Comparison of ENCODE assay signal across 1 cellular context in genomic region chr10:11020026-11020820, GRCh38.
TF ChIP-seq lines count a peak whose summit lies in the region.

No MANE protein-coding gene starts in this region.

TF ChIP-seq in WTC11, 78 proteins besides CTCF, POLR2A, EP300 and RAD21 (continued from another document):
- TF ChIP-seq, protein P1, sequence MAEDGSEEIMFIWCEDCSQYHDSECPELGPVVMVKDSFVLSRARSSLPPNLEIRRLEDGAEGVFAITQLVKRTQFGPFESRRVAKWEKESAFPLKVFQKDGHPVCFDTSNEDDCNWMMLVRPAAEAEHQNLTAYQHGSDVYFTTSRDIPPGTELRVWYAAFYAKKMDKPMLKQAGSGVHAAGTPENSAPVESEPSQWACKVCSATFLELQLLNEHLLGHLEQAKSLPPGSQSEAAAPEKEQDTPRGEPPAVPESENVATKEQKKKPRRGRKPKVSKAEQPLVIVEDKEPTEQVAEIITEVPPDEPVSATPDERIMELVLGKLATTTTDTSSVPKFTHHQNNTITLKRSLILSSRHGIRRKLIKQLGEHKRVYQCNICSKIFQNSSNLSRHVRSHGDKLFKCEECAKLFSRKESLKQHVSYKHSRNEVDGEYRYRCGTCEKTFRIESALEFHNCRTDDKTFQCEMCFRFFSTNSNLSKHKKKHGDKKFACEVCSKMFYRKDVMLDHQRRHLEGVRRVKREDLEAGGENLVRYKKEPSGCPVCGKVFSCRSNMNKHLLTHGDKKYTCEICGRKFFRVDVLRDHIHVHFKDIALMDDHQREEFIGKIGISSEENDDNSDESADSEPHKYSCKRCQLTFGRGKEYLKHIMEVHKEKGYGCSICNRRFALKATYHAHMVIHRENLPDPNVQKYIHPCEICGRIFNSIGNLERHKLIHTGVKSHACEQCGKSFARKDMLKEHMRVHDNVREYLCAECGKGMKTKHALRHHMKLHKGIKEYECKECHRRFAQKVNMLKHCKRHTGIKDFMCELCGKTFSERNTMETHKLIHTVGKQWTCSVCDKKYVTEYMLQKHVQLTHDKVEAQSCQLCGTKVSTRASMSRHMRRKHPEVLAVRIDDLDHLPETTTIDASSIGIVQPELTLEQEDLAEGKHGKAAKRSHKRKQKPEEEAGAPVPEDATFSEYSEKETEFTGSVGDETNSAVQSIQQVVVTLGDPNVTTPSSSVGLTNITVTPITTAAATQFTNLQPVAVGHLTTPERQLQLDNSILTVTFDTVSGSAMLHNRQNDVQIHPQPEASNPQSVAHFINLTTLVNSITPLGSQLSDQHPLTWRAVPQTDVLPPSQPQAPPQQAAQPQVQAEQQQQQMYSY (CRISPR knock-in tag; IDR thresholded peaks at IDR 0.05), result no peak
- no peak for TF ChIP-seq ELF4 (CRISPR knock-in tag; IDR thresholded peaks at IDR 0.05; ENCODE audit: low read depth)
- TF ChIP-seq FOXK1 (CRISPR knock-in tag; IDR thresholded peaks at IDR 0.05), result no peak
- TF ChIP-seq, protein P2, sequence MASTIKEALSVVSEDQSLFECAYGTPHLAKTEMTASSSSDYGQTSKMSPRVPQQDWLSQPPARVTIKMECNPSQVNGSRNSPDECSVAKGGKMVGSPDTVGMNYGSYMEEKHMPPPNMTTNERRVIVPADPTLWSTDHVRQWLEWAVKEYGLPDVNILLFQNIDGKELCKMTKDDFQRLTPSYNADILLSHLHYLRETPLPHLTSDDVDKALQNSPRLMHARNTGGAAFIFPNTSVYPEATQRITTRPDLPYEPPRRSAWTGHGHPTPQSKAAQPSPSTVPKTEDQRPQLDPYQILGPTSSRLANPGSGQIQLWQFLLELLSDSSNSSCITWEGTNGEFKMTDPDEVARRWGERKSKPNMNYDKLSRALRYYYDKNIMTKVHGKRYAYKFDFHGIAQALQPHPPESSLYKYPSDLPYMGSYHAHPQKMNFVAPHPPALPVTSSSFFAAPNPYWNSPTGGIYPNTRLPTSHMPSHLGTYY (CRISPR knock-in tag; IDR thresholded peaks at IDR 0.05), result no peak
- no peak for TF ChIP-seq FOXP1 (CRISPR knock-in tag; IDR thresholded peaks at IDR 0.05; ENCODE audit: borderline replicate concordance)
- TF ChIP-seq ETV6 (CRISPR knock-in tag; IDR thresholded peaks at IDR 0.05), result no peak
- TF ChIP-seq TP53 (CRISPR knock-in tag; IDR thresholded peaks at IDR 0.05), result no peak
- TF ChIP-seq ZBTB21 (CRISPR knock-in tag; IDR thresholded peaks at IDR 0.05; ENCODE audit: borderline replicate concordance), result no peak
- TF ChIP-seq ZNF671 (CRISPR knock-in tag; IDR thresholded peaks at IDR 0.05), result no peak
- TF ChIP-seq ZNF416 (CRISPR knock-in tag; IDR thresholded peaks at IDR 0.05), result no peak
